In the genomic region with DNA sequence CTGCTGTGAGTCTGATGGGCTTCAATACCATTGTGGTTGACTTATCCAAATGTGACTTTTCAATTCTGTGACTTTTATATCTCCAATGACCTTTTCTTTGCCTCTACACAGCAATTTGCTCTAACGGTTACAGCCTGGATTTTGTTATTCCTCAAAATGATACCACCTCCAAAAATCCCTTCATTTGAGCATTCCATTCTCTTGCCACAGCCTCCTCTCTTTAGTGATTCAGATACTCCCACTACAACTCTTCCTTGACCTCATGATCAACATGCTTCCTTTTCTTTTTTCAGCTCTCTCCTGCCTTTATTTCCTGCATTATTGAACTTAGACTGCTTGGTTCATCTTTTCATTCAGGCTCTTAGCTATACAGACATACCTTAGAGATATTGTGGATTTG, we compare ENCODE assay signal across 23 cellular contexts. TPM values are rescaled to one million over a fixed set of nuclear protein-coding genes. Genes with fewer than 3 reads are reported as not detected.
A peak's percentile ranks its signal among the peaks of the same experiment; 100 is the strongest.
DNase-seq lines count a peak whose midpoint lies in the region; ATAC-seq lines count a peak whose summit lies in the region.
"Had no signal": no experiment of that assay in that cellular context is flagged by ENCODE, and none has a peak within 500 bp of the region (broad histone marks: within the 10 kb centered on the region; RNA-seq: fewer than 3 reads in every experiment).

No MANE protein-coding gene starts in this region.

- peaks cover 30% of the 10 kb centered on the region for H3K4me1 Mint-ChIP-seq in activated naive CD8-positive, alpha-beta T cell treated with anti-CD3 and anti-CD28 coated beads, Interleukin-2, amount 50 U/mL, for 24 hours
- peaks cover 24% of the 10 kb centered on the region for H3K4me1 Mint-ChIP-seq in activated CD4-positive, alpha-beta memory T cell treated with anti-CD3 and anti-CD28 coated beads, Interleukin-2, amount 10 ng/mL, durations not matched to agents 7 days and 5 days
- H3K4me1 Mint-ChIP-seq in effector memory CD8-positive, alpha-beta T cell (ENCODE audit: low read depth in 2 of 2) = peaks cover 15 to 30% of the 10 kb centered on the region in 2 donors
- H3K4me1 Mint-ChIP-seq: endodermal cell, mesothelial cell of epicardium had no signal

- DNase-seq in AG08395 (ENCODE audit: low spot score) (peak; percentile 81), GM03348 (ENCODE audit: low spot score) (peak; percentile 73), iris pigment epithelial cell (ENCODE audit: low read depth) (peak; percentile 38), amniotic stem cell (lab: John Stamatoyannopoulos, UW) (no peak)
- DNase-seq in activated naive CD8-positive, alpha-beta T cell treated with anti-CD3 and anti-CD28 coated beads, Interleukin-2, amount 50 U/mL, for 24 hours = no peak
- DNase-seq in activated CD4-positive, alpha-beta memory T cell treated with anti-CD3 and anti-CD28 coated beads, Interleukin-2, amount 10 ng/mL, durations not matched to agents 7 days and 5 days = no peak
- no peak for DNase-seq in effector memory CD8-positive, alpha-beta T cell
- DNase-seq: activated CD4-positive, alpha-beta T cell treated with anti-CD3 and anti-CD28 coated beads for 48 hours; colonic mucosa; endodermal cell; esophagus squamous epithelium; naive thymus-derived CD8-positive, alpha-beta T cell; NCI-H1048; NCI-H2029; NCI-H446; OCI-M1; posterior cingulate gyrus; Right ventricle myocardium superior; SW 1271 had no signal

- POLR2A ChIA-PET in activated CD4-positive, alpha-beta memory T cell treated with anti-CD3 and anti-CD28 coated beads, Interleukin-2, amount 10 ng/mL, durations not matched to agents 7 days and 5 days (lab: Charles Lee) = no interaction called here

- peak overlapping the region; percentile 4 for H3K27ac Mint-ChIP-seq in activated naive CD8-positive, alpha-beta T cell treated with anti-CD3 and anti-CD28 coated beads, Interleukin-2, amount 50 U/mL, for 24 hours
- no peak overlapping the region for H3K27ac Mint-ChIP-seq in activated CD4-positive, alpha-beta memory T cell treated with anti-CD3 and anti-CD28 coated beads, Interleukin-2, amount 10 ng/mL, durations not matched to agents 7 days and 5 days
- H3K27ac Mint-ChIP-seq in effector memory CD8-positive, alpha-beta T cell = peak overlapping the region in 1 of 2 donors; percentile 14
- H3K27ac Mint-ChIP-seq: activated T-helper 2 cell treated with anti-CD3 and anti-CD28 coated beads, Interferon-gamma antibody, Interleukin-2, Interleukin-4, amounts not matched to agents 10 μg/mL and 5 μg/mL and 100 μg/mL, durations not matched to agents 14 hours and 24 hours and 36 hours; endodermal cell; mesothelial cell of epicardium had no signal

- H3K4me3 Mint-ChIP-seq in activated naive CD8-positive, alpha-beta T cell treated with anti-CD3 and anti-CD28 coated beads, Interleukin-2, amount 50 U/mL, for 24 hours = no peak overlapping the region
- no peak overlapping the region for H3K4me3 Mint-ChIP-seq in activated CD4-positive, alpha-beta memory T cell treated with anti-CD3 and anti-CD28 coated beads, Interleukin-2, amount 10 ng/mL, durations not matched to agents 7 days and 5 days
- H3K4me3 Mint-ChIP-seq in effector memory CD8-positive, alpha-beta T cell = no peak overlapping the region
- H3K4me3 Mint-ChIP-seq: endodermal cell; mesothelial cell of epicardium; naive thymus-derived CD8-positive, alpha-beta T cell had no signal

- no peaks in the 10 kb centered on the region for H3K27me3 Mint-ChIP-seq in activated naive CD8-positive, alpha-beta T cell treated with anti-CD3 and anti-CD28 coated beads, Interleukin-2, amount 50 U/mL, for 24 hours
- peaks cover 23% of the 10 kb centered on the region for H3K27me3 Mint-ChIP-seq in activated CD4-positive, alpha-beta memory T cell treated with anti-CD3 and anti-CD28 coated beads, Interleukin-2, amount 10 ng/mL, durations not matched to agents 7 days and 5 days
- no peaks in the 10 kb centered on the region for H3K27me3 Mint-ChIP-seq in effector memory CD8-positive, alpha-beta T cell

- H3K9me3 Mint-ChIP-seq in activated naive CD8-positive, alpha-beta T cell treated with anti-CD3 and anti-CD28 coated beads, Interleukin-2, amount 50 U/mL, for 24 hours = no peaks in the 10 kb centered on the region
- H3K9me3 Mint-ChIP-seq in activated CD4-positive, alpha-beta memory T cell treated with anti-CD3 and anti-CD28 coated beads, Interleukin-2, amount 10 ng/mL, durations not matched to agents 7 days and 5 days = peaks cover 8% of the 10 kb centered on the region
- H3K9me3 Mint-ChIP-seq in effector memory CD8-positive, alpha-beta T cell = no peaks in the 10 kb centered on the region
- H3K9me3 Mint-ChIP-seq: endodermal cell had no signal

- H3K36me3 Mint-ChIP-seq in activated naive CD8-positive, alpha-beta T cell treated with anti-CD3 and anti-CD28 coated beads, Interleukin-2, amount 50 U/mL, for 24 hours (ENCODE audit: low read depth) = no peaks in the 10 kb centered on the region
- H3K36me3 Mint-ChIP-seq in activated CD4-positive, alpha-beta memory T cell treated with anti-CD3 and anti-CD28 coated beads, Interleukin-2, amount 10 ng/mL, durations not matched to agents 7 days and 5 days (ENCODE audit: low read depth) = peaks cover 15% of the 10 kb centered on the region
- H3K36me3 Mint-ChIP-seq in effector memory CD8-positive, alpha-beta T cell (ENCODE audit: insufficient read depth) = no peaks in the 10 kb centered on the region
- H3K36me3 Mint-ChIP-seq: mesothelial cell of epicardium; naive thymus-derived CD8-positive, alpha-beta T cell had no signal

- ATAC-seq in activated naive CD8-positive, alpha-beta T cell treated with anti-CD3 and anti-CD28 coated beads, Interleukin-2, amount 50 U/mL, for 24 hours = no peak
- ATAC-seq in GM21825 (IDR thresholded peaks at IDR 0.05; ENCODE audit: unreplicated experiment) = no peak
- no peak for ATAC-seq in effector memory CD8-positive, alpha-beta T cell (replicated peaks)
- ATAC-seq: naive thymus-derived CD8-positive, alpha-beta T cell had no signal

- CTCF ChIA-PET in activated CD4-positive, alpha-beta memory T cell treated with anti-CD3 and anti-CD28 coated beads, Interleukin-2, amount 10 ng/mL, durations not matched to agents 7 days and 5 days (lab: Charles Lee) = no interaction called here

RNA-seq across cellular contexts. Expression of a gene that starts 16.6 kb away (rescaled TPM):
- total RNA-seq in activated CD4-positive, alpha-beta memory T cell treated with anti-CD3 and anti-CD28 coated beads, Interleukin-2, amount 10 ng/mL, durations not matched to agents 7 days and 5 days = not detected
- total RNA-seq: activated T-helper 2 cell treated with anti-CD3 and anti-CD28 coated beads, Interferon-gamma antibody, Interleukin-2, Interleukin-4, amounts not matched to agents 10 μg/mL and 5 μg/mL and 100 μg/mL, durations not matched to agents 14 hours and 24 hours and 36 hours; endodermal cell; mesothelial cell of epicardium; naive thymus-derived CD8-positive, alpha-beta T cell; Right ventricle myocardium superior; urinary bladder had no signal

RNA-seq across cellular contexts. Expression of a gene that starts 18.3 kb away (rescaled TPM):
- 1 to 10 TPM in 1 of 2 experiments, under 1 TPM in 1; 0.73 to 1.9 TPM for total RNA-seq in activated CD4-positive, alpha-beta memory T cell treated with anti-CD3 and anti-CD28 coated beads, Interleukin-2, amount 10 ng/mL, durations not matched to agents 7 days and 5 days
- total RNA-seq: endodermal cell; mesothelial cell of epicardium; naive thymus-derived CD8-positive, alpha-beta T cell had no signal

Comparison
In these comparisons a context has a peak if more than half of its experiments do, and no peak if none do; other contexts are left out.
1. DNase-seq: peak in AG08395 (single experiment), GM03348 (single experiment) and iris pigment epithelial cell (single experiment); none in activated naive CD8-positive, alpha-beta T cell treated with anti-CD3 and anti-CD28 coated beads, Interleukin-2, amount 50 U/mL, for 24 hours (single experiment), amniotic stem cell (single experiment), activated CD4-positive, alpha-beta memory T cell treated with anti-CD3 and anti-CD28 coated beads, Interleukin-2, amount 10 ng/mL, durations not matched to agents 7 days and 5 days (single experiment) and effector memory CD8-positive, alpha-beta T cell (0 of 3).